1 cellular context compared by ENCODE assay signal in the genomic region with DNA sequence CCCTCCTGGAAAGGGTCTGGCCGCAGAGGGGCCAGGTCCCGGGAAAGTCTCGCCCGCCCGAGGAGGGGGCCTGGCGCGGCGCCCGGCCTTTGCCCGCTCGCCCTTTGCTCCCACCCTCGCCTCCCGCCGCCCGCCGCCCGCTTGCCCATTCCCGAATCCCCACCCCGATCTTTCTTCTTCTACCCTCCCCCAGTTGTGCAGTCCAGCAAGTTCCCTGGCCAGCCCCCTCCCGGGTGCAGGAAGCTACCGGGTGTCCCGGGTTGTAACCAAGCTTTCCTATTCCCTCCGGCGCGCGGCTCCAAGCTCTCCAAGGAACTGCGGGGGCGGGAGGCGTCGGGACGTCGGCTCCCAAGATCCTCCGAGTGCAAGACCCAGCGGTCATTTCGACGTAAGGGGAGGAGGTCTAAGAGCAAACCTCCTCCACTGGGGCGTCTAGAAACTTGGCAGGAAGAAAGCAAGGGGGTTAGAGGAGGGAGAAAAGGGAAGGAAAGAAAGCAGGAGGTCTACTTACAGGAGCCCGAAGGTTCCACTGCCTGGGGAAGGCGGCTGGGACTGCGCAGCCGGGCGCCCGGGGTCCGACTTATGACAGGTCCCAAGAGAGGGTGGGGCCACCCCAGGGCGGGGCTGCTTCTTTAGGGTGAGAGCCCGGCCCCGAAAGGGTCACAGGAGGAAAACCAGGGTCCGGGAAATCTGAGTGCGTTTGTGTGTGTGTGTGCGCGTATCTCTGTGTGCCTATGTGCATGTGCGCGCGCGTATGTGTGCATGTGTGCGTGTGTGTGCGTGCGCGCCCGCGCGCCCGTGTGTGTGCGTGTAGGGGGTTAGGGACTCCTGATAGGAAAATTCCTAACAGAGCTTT.
TF ChIP-seq lines count a peak whose summit lies in the region.

A gene (minus strand): TSS at position 556 of the 856 bp plus-strand sequence. CDS start 2,225 bp downstream, outside the sequence.

TF ChIP-seq in A549, 52 proteins besides CTCF, POLR2A, EP300 and RAD21 (continued from another document):
- TF ChIP-seq MAZ (IDR thresholded peaks at IDR 0.05; ENCODE audit: borderline replicate concordance, low read depth, low read length) = 0 out of 2 replicates have a peak, but pooled peaks have one; percentile 12
- TF ChIP-seq FOSB (CRISPR knock-in tag; IDR thresholded peaks at IDR 0.05) = no peak
- peak; percentile 38; the same call in 1 of the 2 replicates for TF ChIP-seq PHF8 (IDR thresholded peaks at IDR 0.05; ENCODE audit: borderline replicate concordance, low read depth)
- no peak for TF ChIP-seq EHMT2 (IDR thresholded peaks at IDR 0.05; ENCODE audit: low read depth)
- peak; percentile 95 for TF ChIP-seq JUN (IDR thresholded peaks at IDR 0.05)
- TF ChIP-seq NFE2L2 (conservative IDR thresholded peaks at IDR 0.05; ENCODE audit: low read length) = no peak
- TF ChIP-seq, protein P1, sequence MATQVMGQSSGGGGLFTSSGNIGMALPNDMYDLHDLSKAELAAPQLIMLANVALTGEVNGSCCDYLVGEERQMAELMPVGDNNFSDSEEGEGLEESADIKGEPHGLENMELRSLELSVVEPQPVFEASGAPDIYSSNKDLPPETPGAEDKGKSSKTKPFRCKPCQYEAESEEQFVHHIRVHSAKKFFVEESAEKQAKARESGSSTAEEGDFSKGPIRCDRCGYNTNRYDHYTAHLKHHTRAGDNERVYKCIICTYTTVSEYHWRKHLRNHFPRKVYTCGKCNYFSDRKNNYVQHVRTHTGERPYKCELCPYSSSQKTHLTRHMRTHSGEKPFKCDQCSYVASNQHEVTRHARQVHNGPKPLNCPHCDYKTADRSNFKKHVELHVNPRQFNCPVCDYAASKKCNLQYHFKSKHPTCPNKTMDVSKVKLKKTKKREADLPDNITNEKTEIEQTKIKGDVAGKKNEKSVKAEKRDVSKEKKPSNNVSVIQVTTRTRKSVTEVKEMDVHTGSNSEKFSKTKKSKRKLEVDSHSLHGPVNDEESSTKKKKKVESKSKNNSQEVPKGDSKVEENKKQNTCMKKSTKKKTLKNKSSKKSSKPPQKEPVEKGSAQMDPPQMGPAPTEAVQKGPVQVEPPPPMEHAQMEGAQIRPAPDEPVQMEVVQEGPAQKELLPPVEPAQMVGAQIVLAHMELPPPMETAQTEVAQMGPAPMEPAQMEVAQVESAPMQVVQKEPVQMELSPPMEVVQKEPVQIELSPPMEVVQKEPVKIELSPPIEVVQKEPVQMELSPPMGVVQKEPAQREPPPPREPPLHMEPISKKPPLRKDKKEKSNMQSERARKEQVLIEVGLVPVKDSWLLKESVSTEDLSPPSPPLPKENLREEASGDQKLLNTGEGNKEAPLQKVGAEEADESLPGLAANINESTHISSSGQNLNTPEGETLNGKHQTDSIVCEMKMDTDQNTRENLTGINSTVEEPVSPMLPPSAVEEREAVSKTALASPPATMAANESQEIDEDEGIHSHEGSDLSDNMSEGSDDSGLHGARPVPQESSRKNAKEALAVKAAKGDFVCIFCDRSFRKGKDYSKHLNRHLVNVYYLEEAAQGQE (IDR thresholded peaks at IDR 0.05) = no peak
- 0 out of 2 replicates have a peak, but pooled peaks have one; percentile 36 for TF ChIP-seq MYC (IDR thresholded peaks at IDR 0.05; ENCODE audit: borderline replicate concordance, low read length)
- TF ChIP-seq, protein P2, sequence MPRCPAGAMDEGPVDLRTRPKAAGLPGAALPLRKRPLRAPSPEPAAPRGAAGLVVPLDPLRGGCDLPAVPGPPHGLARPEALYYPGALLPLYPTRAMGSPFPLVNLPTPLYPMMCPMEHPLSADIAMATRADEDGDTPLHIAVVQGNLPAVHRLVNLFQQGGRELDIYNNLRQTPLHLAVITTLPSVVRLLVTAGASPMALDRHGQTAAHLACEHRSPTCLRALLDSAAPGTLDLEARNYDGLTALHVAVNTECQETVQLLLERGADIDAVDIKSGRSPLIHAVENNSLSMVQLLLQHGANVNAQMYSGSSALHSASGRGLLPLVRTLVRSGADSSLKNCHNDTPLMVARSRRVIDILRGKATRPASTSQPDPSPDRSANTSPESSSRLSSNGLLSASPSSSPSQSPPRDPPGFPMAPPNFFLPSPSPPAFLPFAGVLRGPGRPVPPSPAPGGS (IDR thresholded peaks at IDR 0.05) = peak; percentile 91; the same call in 2 of the 3 replicates
- TF ChIP-seq CBX2 (IDR thresholded peaks at IDR 0.05; ENCODE audit: borderline replicate concordance, low read depth) = no peak
- no peak for TF ChIP-seq SREBF2 (IDR thresholded peaks at IDR 0.05)
- TF ChIP-seq JUNB (IDR thresholded peaks at IDR 0.05) = no peak
- TF ChIP-seq GATA3 (IDR thresholded peaks at IDR 0.05; ENCODE audit: borderline replicate concordance) = no peak; the same call in 1 of the 2 replicates
- no peak for TF ChIP-seq NR3C1 (IDR thresholded peaks at IDR 0.05)
- no peak for TF ChIP-seq ZFP36 (IDR thresholded peaks at IDR 0.05; ENCODE audit: borderline replicate concordance, partially characterized antibody)
- TF ChIP-seq HOXB5 (CRISPR knock-in tag; IDR thresholded peaks at IDR 0.05) = no peak
- TF ChIP-seq CBX8 (IDR thresholded peaks at IDR 0.05) = no peak
- TF ChIP-seq ZC3H11A (IDR thresholded peaks at IDR 0.05) = no peak
- TF ChIP-seq RCOR1 (IDR thresholded peaks at IDR 0.05; ENCODE audit: low read depth, low read length) = no peak
- TF ChIP-seq BHLHE40 (IDR thresholded peaks at IDR 0.05; ENCODE audit: low read depth, low read length) = no peak
- TF ChIP-seq, protein P3, sequence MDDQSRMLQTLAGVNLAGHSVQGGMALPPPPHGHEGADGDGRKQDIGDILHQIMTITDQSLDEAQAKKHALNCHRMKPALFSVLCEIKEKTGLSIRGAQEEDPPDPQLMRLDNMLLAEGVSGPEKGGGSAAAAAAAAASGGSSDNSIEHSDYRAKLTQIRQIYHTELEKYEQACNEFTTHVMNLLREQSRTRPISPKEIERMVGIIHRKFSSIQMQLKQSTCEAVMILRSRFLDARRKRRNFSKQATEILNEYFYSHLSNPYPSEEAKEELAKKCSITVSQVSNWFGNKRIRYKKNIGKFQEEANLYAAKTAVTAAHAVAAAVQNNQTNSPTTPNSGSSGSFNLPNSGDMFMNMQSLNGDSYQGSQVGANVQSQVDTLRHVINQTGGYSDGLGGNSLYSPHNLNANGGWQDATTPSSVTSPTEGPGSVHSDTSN (IDR thresholded peaks at IDR 0.05) = peak; percentile 5; the same call in 1 of the 2 replicates
- TF ChIP-seq, protein P4, sequence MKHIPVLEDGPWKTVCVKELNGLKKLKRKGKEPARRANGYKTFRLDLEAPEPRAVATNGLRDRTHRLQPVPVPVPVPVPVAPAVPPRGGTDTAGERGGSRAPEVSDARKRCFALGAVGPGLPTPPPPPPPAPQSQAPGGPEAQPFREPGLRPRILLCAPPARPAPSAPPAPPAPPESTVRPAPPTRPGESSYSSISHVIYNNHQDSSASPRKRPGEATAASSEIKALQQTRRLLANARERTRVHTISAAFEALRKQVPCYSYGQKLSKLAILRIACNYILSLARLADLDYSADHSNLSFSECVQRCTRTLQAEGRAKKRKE (CRISPR knock-in tag; IDR thresholded peaks at IDR 0.05; ENCODE audit: low read depth) = no peak; the same call in 1 of the 2 replicates
- TF ChIP-seq, protein P5, sequence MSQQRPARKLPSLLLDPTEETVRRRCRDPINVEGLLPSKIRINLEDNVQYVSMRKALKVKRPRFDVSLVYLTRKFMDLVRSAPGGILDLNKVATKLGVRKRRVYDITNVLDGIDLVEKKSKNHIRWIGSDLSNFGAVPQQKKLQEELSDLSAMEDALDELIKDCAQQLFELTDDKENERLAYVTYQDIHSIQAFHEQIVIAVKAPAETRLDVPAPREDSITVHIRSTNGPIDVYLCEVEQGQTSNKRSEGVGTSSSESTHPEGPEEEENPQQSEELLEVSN (IDR thresholded peaks at IDR 0.05; ENCODE audit: borderline replicate concordance, low read depth) = 0 out of 2 replicates have a peak, but pooled peaks have one; percentile 28
- peak; percentile 44; the same call in 1 of the 2 replicates for TF ChIP-seq HOXB13 (CRISPR knock-in tag; IDR thresholded peaks at IDR 0.05; ENCODE audit: low read depth)
